ENCODE assay signal across 1 cellular context in genomic region chr6:106099235-106099537, GRCh38.
TF ChIP-seq lines count a peak whose summit lies in the region.

No MANE protein-coding gene starts in this region.

TF ChIP-seq in HCT116, 20 proteins besides CTCF, POLR2A, EP300 and RAD21 (continued from another document):
- TF ChIP-seq REST (IDR thresholded peaks at IDR 0.05; ENCODE audit: low read depth) (no peak), CBX3 (IDR thresholded peaks at IDR 0.05; ENCODE audit: low read depth) (no peak), EZH2phosphoT487 (IDR thresholded peaks at IDR 0.05; ENCODE audit: borderline replicate concordance) (no peak)
